Comparison of ENCODE assay signal across 10 cellular contexts in genomic region chr18:34494359-34494696, GRCh38.
DNase-seq lines count a peak whose midpoint lies in the region; ATAC-seq and TF ChIP-seq lines count a peak whose summit lies in the region.
"Had no signal": no experiment of that assay in that cellular context is flagged by ENCODE, and none has a peak within 500 bp of the region (broad histone marks: within the 10 kb centered on the region; RNA-seq: fewer than 3 reads in every experiment).

No MANE protein-coding gene starts in this region.

- no peaks in the 10 kb centered on the region for H3K36me3 Mint-ChIP-seq in type B pancreatic cell
- H3K36me3 Mint-ChIP-seq in activated naive CD4-positive, alpha-beta T cell treated with anti-CD3 and anti-CD28 coated beads for 36 hours (ENCODE audit: low read depth) = no peaks in the 10 kb centered on the region

- H3K27me3 Mint-ChIP-seq in type B pancreatic cell = peaks cover 69% of the 10 kb centered on the region
- H3K27me3 Mint-ChIP-seq in activated naive CD4-positive, alpha-beta T cell treated with anti-CD3 and anti-CD28 coated beads for 36 hours (ENCODE audit: low read depth) = peaks cover 22% of the 10 kb centered on the region

- H3K9me3 Mint-ChIP-seq in type B pancreatic cell = no peaks in the 10 kb centered on the region
- no peaks in the 10 kb centered on the region for H3K9me3 Mint-ChIP-seq in activated naive CD4-positive, alpha-beta T cell treated with anti-CD3 and anti-CD28 coated beads for 36 hours

- H3K27ac ChIP-seq in coronary artery = peak overlapping the region; percentile 55 to 80
- H3K27ac ChIP-seq in lower lobe of right lung = no peak overlapping the region

- DNase-seq in NCI-H82 (lab: John Stamatoyannopoulos, UW) = peak; percentile 6
- no peak for DNase-seq in NCI-H82 treated with DMSO at 0.1 percent for 48 hours (lab: John Stamatoyannopoulos, UW; ENCODE audit: unreplicated experiment)
- DNase-seq in coronary artery (ENCODE audit: low spot score) = peak; percentile 72
- DNase-seq in lower lobe of right lung = no peak
- no peak for DNase-seq in type B pancreatic cell (ENCODE audit: extremely low spot score, unreplicated experiment)
- DNase-seq in activated naive CD4-positive, alpha-beta T cell treated with anti-CD3 and anti-CD28 coated beads for 36 hours = no peak
- no peak for DNase-seq in SIG-M5 (lab: John Stamatoyannopoulos, UW)
- DNase-seq: activated CD4-positive, CD25-positive, alpha-beta regulatory T cell; NCI-H1694 treated with DMSO at 0.1 percent for 48 hours had no signal

- peak overlapping the region; percentile 34 for H3K27ac Mint-ChIP-seq in type B pancreatic cell
- no peak overlapping the region for H3K27ac Mint-ChIP-seq in activated naive CD4-positive, alpha-beta T cell treated with anti-CD3 and anti-CD28 coated beads for 36 hours

- H3K9me3 ChIP-seq in lower lobe of right lung = no peaks in the 10 kb centered on the region

- ATAC-seq in lower lobe of right lung (peak; percentile 16 to 19), GM19023 (IDR thresholded peaks at IDR 0.05; ENCODE audit: unreplicated experiment) (no peak)

- TF ChIP-seq CTCF in coronary artery (IDR thresholded peaks at IDR 0.05) (no peak), lower lobe of right lung (IDR thresholded peaks at IDR 0.05) (no peak), type B pancreatic cell (conservative IDR thresholded peaks at IDR 0.05) (no peak)

- H3K4me3 ChIP-seq in coronary artery (peak overlapping the region; percentile 74), lower lobe of right lung (peak overlapping the region; percentile 53)

- peaks cover 26% of the 10 kb centered on the region for H3K27me3 ChIP-seq in lower lobe of right lung (ENCODE audit: low read depth)

- no peaks in the 10 kb centered on the region for H3K4me1 ChIP-seq in lower lobe of right lung

- peaks cover 4% of the 10 kb centered on the region for H3K4me1 Mint-ChIP-seq in type B pancreatic cell (ENCODE audit: unreplicated experiment)
- H3K4me1 Mint-ChIP-seq in activated naive CD4-positive, alpha-beta T cell treated with anti-CD3 and anti-CD28 coated beads for 36 hours (ENCODE audit: low read depth) = peaks cover 3% of the 10 kb centered on the region

- H3K36me3 ChIP-seq in lower lobe of right lung = no peaks in the 10 kb centered on the region

- intact Hi-C loops in lower lobe of right lung (cut with DNase I) = no loop called here
- intact Hi-C loops in activated naive CD4-positive, alpha-beta T cell treated with anti-CD3 and anti-CD28 coated beads for 36 hours (cut with micrococcal nuclease) = no loop called here

- H3K4me3 Mint-ChIP-seq in type B pancreatic cell = peak overlapping the region; percentile 79
- H3K4me3 Mint-ChIP-seq in activated naive CD4-positive, alpha-beta T cell treated with anti-CD3 and anti-CD28 coated beads for 36 hours = no peak overlapping the region

- CTCF ChIA-PET in activated naive CD4-positive, alpha-beta T cell treated with anti-CD3 and anti-CD28 coated beads for 36 hours (lab: Charles Lee) = no interaction called here

Comparison
In these comparisons a context has a peak if more than half of its experiments do, and no peak if none do; other contexts are left out.
1. DNase-seq: peak in NCI-H82 (single experiment) and coronary artery (single experiment); none in NCI-H82 treated with DMSO at 0.1 percent for 48 hours (single experiment), lower lobe of right lung (single experiment), type B pancreatic cell (single experiment), activated naive CD4-positive, alpha-beta T cell treated with anti-CD3 and anti-CD28 coated beads for 36 hours (single experiment) and SIG-M5 (single experiment).